In the genomic region with DNA sequence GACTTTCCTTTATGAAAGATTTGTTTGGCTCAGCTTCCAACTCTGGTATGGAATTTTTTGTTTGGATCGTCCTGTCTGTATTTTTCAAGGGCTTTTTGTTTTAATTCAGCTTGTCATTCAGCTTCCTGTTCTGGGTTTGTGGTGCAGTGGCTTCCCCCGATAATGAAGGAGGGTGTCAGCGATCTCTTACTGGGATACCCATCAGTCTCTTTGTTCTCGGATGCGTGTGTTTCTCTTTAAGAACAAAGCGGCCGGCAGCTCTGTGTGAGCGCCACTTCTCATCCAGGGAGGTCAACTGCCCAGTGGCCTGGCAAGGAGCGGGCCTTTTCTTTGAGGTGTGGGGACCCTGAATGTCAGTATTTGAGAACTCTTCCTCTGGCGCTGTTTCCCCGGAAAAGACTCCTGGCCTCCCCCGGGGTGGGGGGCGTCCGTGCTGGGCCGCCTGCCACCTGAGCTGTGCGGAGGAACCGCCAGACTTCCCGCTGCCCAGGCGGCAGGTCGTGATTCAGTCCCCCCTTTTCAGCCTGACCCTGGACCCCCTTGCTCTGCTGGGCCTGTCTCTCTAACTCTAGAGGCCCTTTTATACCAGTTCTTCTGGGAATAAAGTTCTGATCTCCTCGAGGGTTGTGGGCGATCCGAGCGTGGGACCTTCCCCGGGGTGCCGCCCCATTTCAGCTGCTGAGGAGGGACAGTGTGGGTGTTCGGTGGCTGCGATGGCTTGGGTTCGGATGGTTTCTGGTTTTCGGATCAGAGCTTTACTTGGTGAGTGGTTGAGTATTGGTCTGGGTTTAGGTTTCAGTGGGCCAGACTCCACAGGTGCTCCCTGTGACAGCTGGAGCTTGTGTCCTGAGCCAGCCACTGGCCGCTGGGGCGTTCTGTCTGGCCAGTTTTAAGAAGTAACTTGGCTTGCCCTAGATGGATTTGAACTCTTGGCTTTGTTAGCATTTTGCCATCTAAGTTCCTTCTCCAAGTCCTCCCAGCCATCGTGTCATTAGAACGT, we compare ENCODE assay signal across 8 cellular contexts. TPM values are rescaled to one million over a fixed set of nuclear protein-coding genes. Genes with fewer than 3 reads are reported as not detected.
DNase-seq lines count a peak whose midpoint lies in the region; ATAC-seq and TF ChIP-seq lines count a peak whose summit lies in the region.

No MANE protein-coding gene starts in this region.

- no peaks in the 10 kb centered on the region for H3K9me3 ChIP-seq in Peyer's patch

- peaks cover 43 to 72% (median 65%) of the 10 kb centered on the region in 4 donors for H3K4me1 Mint-ChIP-seq in naive thymus-derived CD8-positive, alpha-beta T cell

- peak; percentile 51 for DNase-seq in ELR (ENCODE audit: low read depth)
- peak in 2 of 3 donors; percentile 53 to 66 for DNase-seq in Peyer's patch
- DNase-seq in dermis blood vessel endothelial cell: peak; percentile 85
- peak in 5 of 10 donors; percentile 32 to 61 (median 51) for DNase-seq in naive thymus-derived CD8-positive, alpha-beta T cell
- no peak for DNase-seq in posterior vena cava (ENCODE audit: low spot score)
- no peak for DNase-seq in DMS153 treated with DMSO at 0.1 percent for 48 hours (lab: John Stamatoyannopoulos, UW; ENCODE audit: unreplicated experiment)
- no peak for DNase-seq in NCI-H748 (lab: John Stamatoyannopoulos, UW; ENCODE audit: unreplicated experiment)
- DNase-seq in SKM-1 treated with dmso at 0.1 percent for 144 hours (lab: John Stamatoyannopoulos, UW; ENCODE audit: unreplicated experiment): no peak

- peak overlapping the region; percentile 34 to 74 (median 72) for H3K27ac ChIP-seq in Peyer's patch

- H3K27me3 Mint-ChIP-seq in naive thymus-derived CD8-positive, alpha-beta T cell: peaks cover 0 to 4% (median 0%) of the 10 kb centered on the region in 5 donors

- H3K27ac Mint-ChIP-seq in naive thymus-derived CD8-positive, alpha-beta T cell: peak overlapping the region; percentile 86 to 100 (median 92)

- peak; percentile 13 to 14 for ATAC-seq in naive thymus-derived CD8-positive, alpha-beta T cell

- POLR2A ChIA-PET in naive thymus-derived CD8-positive, alpha-beta T cell (lab: Charles Lee): interaction anchor here (0.5 to 13.1 kb wide), 17 partner anchors 12 to 1751 kb away, joined by 3 to 262 read pairs (median 5); a partner anchor contains a TSS

- intact Hi-C loops in posterior vena cava (cut with DNase I): loop anchor here (2.0 to 10.0 kb wide), 2 partner anchors 33 to 85 kb away; a partner anchor contains a TSS

- no peak for TF ChIP-seq POLR2A in Peyer's patch (IDR thresholded peaks at IDR 0.05)

- peaks cover 18 to 71% (median 40%) of the 10 kb centered on the region in 4 donors for H3K4me1 ChIP-seq in Peyer's patch

- no peak for TF ChIP-seq CTCF in Peyer's patch (IDR thresholded peaks at IDR 0.05)

- no peaks in the 10 kb centered on the region for H3K9me3 Mint-ChIP-seq in naive thymus-derived CD8-positive, alpha-beta T cell

- H3K36me3 ChIP-seq in Peyer's patch: peaks cover 0 to 18% (median 0%) of the 10 kb centered on the region in 3 donors

- no peaks in the 10 kb centered on the region for H3K27me3 ChIP-seq in Peyer's patch

- H3K4me3 Mint-ChIP-seq in naive thymus-derived CD8-positive, alpha-beta T cell: peak overlapping the region; percentile 87 to 100 (median 99)

- peak overlapping the region; percentile 20 to 41 (median 30) for H3K4me3 ChIP-seq in Peyer's patch

- peaks cover 3 to 41% (median 16%) of the 10 kb centered on the region in 3 donors for H3K36me3 Mint-ChIP-seq in naive thymus-derived CD8-positive, alpha-beta T cell

RNA-seq across cellular contexts. Expression of a gene that starts 3.4 kb away (rescaled TPM):
- total RNA-seq in Peyer's patch (100 to 1,000 TPM in 1 of 4 donors, 10 to 100 TPM in 3; 38.7 to 133 (median 72.3) TPM), dermis blood vessel endothelial cell (43.4 and 93.6 TPM in 2 replicates), posterior vena cava (10 to 100 TPM; 35.0 to 36.6 TPM)
- total RNA-seq in naive thymus-derived CD8-positive, alpha-beta T cell: 100 to 1,000 TPM; 149 to 162 TPM
- polyA plus RNA-seq in naive thymus-derived CD8-positive, alpha-beta T cell: 10 to 100 TPM; 16.3 to 33.5 (median 26.0) TPM

RNA-seq across cellular contexts. Expression of a gene that starts 3.9 kb away (rescaled TPM):
- total RNA-seq in Peyer's patch (100 to 1,000 TPM; 156 to 298 (median 227) TPM), dermis blood vessel endothelial cell (64.0 and 84.9 TPM in 2 replicates), posterior vena cava (10 to 100 TPM; 24.3 to 27.6 TPM)
- 10 to 100 TPM; 56.7 to 59.8 TPM for total RNA-seq in naive thymus-derived CD8-positive, alpha-beta T cell
- 100 to 1,000 TPM in 2 of 3 donors, 10 to 100 TPM in 1; 85.2 to 106 (median 101) TPM for polyA plus RNA-seq in naive thymus-derived CD8-positive, alpha-beta T cell

RNA-seq across cellular contexts. Expression of a gene that starts 9.1 kb away (rescaled TPM):
- total RNA-seq in Peyer's patch (1 to 10 TPM in 2 of 4 donors, under 1 TPM in 1, not detected in 1; 0.95 to 4.7 (median 1.6) TPM), dermis blood vessel endothelial cell (1.3 and 1.5 TPM in 2 replicates), posterior vena cava (1 to 10 TPM in 1 of 2 donors, under 1 TPM in 1; 0.46 to 1.1 TPM)
- 10 to 100 TPM; 13.6 to 14.0 TPM for total RNA-seq in naive thymus-derived CD8-positive, alpha-beta T cell
- polyA plus RNA-seq in naive thymus-derived CD8-positive, alpha-beta T cell: not detected

RNA-seq across cellular contexts. Expression of a gene that starts 16.1 kb away (rescaled TPM):
- total RNA-seq in Peyer's patch (not detected), dermis blood vessel endothelial cell (0.17 TPM in 1 of 2 replicates, not detected in the other), posterior vena cava (not detected)
- total RNA-seq in naive thymus-derived CD8-positive, alpha-beta T cell: under 1 TPM in 1 of 2 experiments, not detected in 1; 0.70 TPM
- 1 to 10 TPM in 1 of 3 donors, under 1 TPM in 2; 0.41 to 1.3 (median 0.59) TPM for polyA plus RNA-seq in naive thymus-derived CD8-positive, alpha-beta T cell

RNA-seq across cellular contexts. Expression of a gene that starts 41.9 kb away (rescaled TPM):
- total RNA-seq in Peyer's patch (1 to 10 TPM; 1.2 to 5.8 (median 2.6) TPM), dermis blood vessel endothelial cell (0.17 and 0.19 TPM in 2 replicates), posterior vena cava (1 to 10 TPM in 1 of 2 donors, under 1 TPM in 1; 0.90 to 2.0 TPM)
- under 1 TPM; 0.14 to 0.23 TPM for total RNA-seq in naive thymus-derived CD8-positive, alpha-beta T cell
- polyA plus RNA-seq in naive thymus-derived CD8-positive, alpha-beta T cell: under 1 TPM in 1 of 3 donors, not detected in 2; 0.15 TPM

Comparison
In these comparisons a context has a peak if more than half of its experiments do, and no peak if none do; other contexts are left out.
1. DNase-seq: peak in ELR (single experiment), Peyer's patch (2 of 3) and dermis blood vessel endothelial cell (single experiment); none in posterior vena cava (single experiment), DMS153 treated with DMSO at 0.1 percent for 48 hours (single experiment), NCI-H748 (single experiment) and SKM-1 treated with dmso at 0.1 percent for 144 hours (single experiment).